Comparison of ENCODE assay signal across 16 cellular contexts in the genomic region with DNA sequence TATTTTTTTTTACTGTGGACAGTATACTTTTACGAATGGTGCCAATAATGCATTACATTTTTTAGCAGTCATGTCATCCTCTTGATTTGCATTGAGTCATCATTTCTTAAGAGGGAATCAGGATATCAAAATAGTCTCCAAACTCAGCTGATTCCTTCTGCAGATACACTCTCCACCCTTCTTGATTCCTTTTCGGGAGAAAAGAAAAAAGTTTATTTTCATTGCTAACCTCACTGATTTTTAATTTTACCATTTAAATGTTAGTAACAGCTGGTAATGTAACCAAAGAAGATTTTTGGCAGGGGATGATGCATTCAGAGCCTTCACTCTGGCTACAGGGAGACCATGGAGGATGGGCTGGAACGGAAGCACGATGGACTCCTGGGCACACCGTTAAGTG. TPM values are rescaled to one million over a fixed set of nuclear protein-coding genes. Genes with fewer than 3 reads are reported as not detected.
DNase-seq lines count a peak whose midpoint lies in the region; ATAC-seq, FAIRE-seq and TF ChIP-seq lines count a peak whose summit lies in the region.
"Had no signal": no experiment of that assay in that cellular context is flagged by ENCODE, and none has a peak within 500 bp of the region (broad histone marks: within the 10 kb centered on the region; RNA-seq: fewer than 3 reads in every experiment).

No MANE protein-coding gene starts in this region.

- no peaks in the 10 kb centered on the region for H3K36me3 ChIP-seq in astrocyte (ENCODE audit: insufficient read depth, low read length)
- H3K36me3 ChIP-seq: cardiac muscle cell had no signal

- peak overlapping the region; percentile 48 for H3K27ac ChIP-seq in astrocyte (ENCODE audit: low read depth, low read length)
- no peak overlapping the region for H3K27ac ChIP-seq in foreskin keratinocyte
- H3K27ac ChIP-seq: BLaER1 treated with 17β-estradiol and CSF1 and Interleukin-3, amounts not matched to agents 10 nM and 100 nM; cardiac muscle cell had no signal

- no peaks in the 10 kb centered on the region for H3K36me3 Mint-ChIP-seq in astrocyte (ENCODE audit: low read depth, unreplicated experiment)
- H3K36me3 Mint-ChIP-seq in T-helper 2 cell treated with Interferon-gamma antibody and Interleukin-4, amounts not matched to agents 5 μg/mL and 100 μg/mL, for 36 hours (ENCODE audit: low read depth): peaks cover 3% of the 10 kb centered on the region

- no peak overlapping the region for H3K27ac Mint-ChIP-seq in astrocyte (ENCODE audit: unreplicated experiment)
- no peak overlapping the region for H3K27ac Mint-ChIP-seq in T-helper 2 cell treated with Interferon-gamma antibody and Interleukin-4, amounts not matched to agents 5 μg/mL and 100 μg/mL, for 36 hours
- H3K27ac Mint-ChIP-seq: activated T-helper 1 cell treated with anti-CD3 and anti-CD28 coated beads, Interleukin-12 subunit alpha, Interleukin-12 subunit beta, Interleukin-2, Interleukin-4 antibody, amounts not matched to agents 30 ng/mL and 10 ng/mL and 1 ng/mL, durations not matched to agents 14 hours and 24 hours and 36 hours had no signal

- H3K4me1 Mint-ChIP-seq in astrocyte (ENCODE audit: low read depth, unreplicated experiment): peaks cover 5% of the 10 kb centered on the region
- no peaks in the 10 kb centered on the region for H3K4me1 Mint-ChIP-seq in T-helper 2 cell treated with Interferon-gamma antibody and Interleukin-4, amounts not matched to agents 5 μg/mL and 100 μg/mL, for 36 hours (ENCODE audit: low read depth)

- in situ Hi-C loops in ACHN (cut with HindIII; ENCODE audit: low pct_ligation_motif_present, low pct_unique_long_range_greater_than_20kb, low sequenced_read_pairs): no loop called here

- H3K4me3 Mint-ChIP-seq in astrocyte (ENCODE audit: unreplicated experiment): no peak overlapping the region
- H3K4me3 Mint-ChIP-seq in T-helper 2 cell treated with Interferon-gamma antibody and Interleukin-4, amounts not matched to agents 5 μg/mL and 100 μg/mL, for 36 hours: no peak overlapping the region
- H3K4me3 Mint-ChIP-seq: activated T-helper 1 cell treated with anti-CD3 and anti-CD28 coated beads, Interleukin-12 subunit alpha, Interleukin-12 subunit beta, Interleukin-2, Interleukin-4 antibody, amounts not matched to agents 30 ng/mL and 10 ng/mL and 1 ng/mL, durations not matched to agents 14 hours and 24 hours and 36 hours had no signal

- H3K4me1 ChIP-seq in astrocyte (ENCODE audit: insufficient read depth, low read length) (peaks cover 13% of the 10 kb centered on the region), foreskin keratinocyte (peaks cover 9% of the 10 kb centered on the region)
- H3K4me1 ChIP-seq: BLaER1 treated with 17β-estradiol and CSF1 and Interleukin-3, amounts not matched to agents 10 nM and 100 nM had no signal

- no peaks in the 10 kb centered on the region for H3K79me2 ChIP-seq in astrocyte (ENCODE audit: insufficient read depth, low read length)

- H3K27me3 Mint-ChIP-seq in astrocyte (ENCODE audit: low read depth, unreplicated experiment): no peaks in the 10 kb centered on the region
- no peaks in the 10 kb centered on the region for H3K27me3 Mint-ChIP-seq in T-helper 2 cell treated with Interferon-gamma antibody and Interleukin-4, amounts not matched to agents 5 μg/mL and 100 μg/mL, for 36 hours (ENCODE audit: low read depth)

- DNase-seq in ACHN (peak; percentile 44), HS-5 (ENCODE audit: low read depth) (peak; percentile 64), astrocyte (ENCODE audit: low read depth) (peak; percentile 77), foreskin keratinocyte (peak; percentile 32 to 70), hypothalamus (lab: John Stamatoyannopoulos, UW) (no peak)
- DNase-seq in T-helper 2 cell treated with Interferon-gamma antibody and Interleukin-4, amounts not matched to agents 5 μg/mL and 100 μg/mL, for 36 hours (ENCODE audit: low spot score): no peak
- DNase-seq in activated CD8-positive, alpha-beta memory T cell treated with anti-CD3 and anti-CD28 coated beads, Interleukin-2, amount 50 U/mL, for 48 hours: no peak
- DNase-seq in activated naive CD4-positive, alpha-beta T cell treated with anti-CD3 and anti-CD28 coated beads, Interleukin-2, amount 50 U/mL, for 16 hours: no peak
- DNase-seq: GDM1, GOT3, NCI-H1092 treated with DMSO at 0.1 percent for 48 hours, NCI-H345, OCI-M1 had no signal

- TF ChIP-seq CTCF in astrocyte (IDR thresholded peaks at IDR 0.05; ENCODE audit: insufficient read depth, low read depth, low read length) (no peak), foreskin keratinocyte (conservative IDR thresholded peaks at IDR 0.05) (no peak)

- H3K4me3 ChIP-seq in astrocyte (ENCODE audit: insufficient read depth, low read depth, low read length): no peak overlapping the region
- H3K4me3 ChIP-seq: BLaER1 treated with 17β-estradiol and CSF1 and Interleukin-3, amounts not matched to agents 10 nM and 100 nM; cardiac muscle cell had no signal

- H3K9ac ChIP-seq in astrocyte (ENCODE audit: low read length): peak overlapping the region; percentile 26
- H3K9ac ChIP-seq: BLaER1 treated with 17β-estradiol and CSF1 and Interleukin-3, amounts not matched to agents 10 nM and 100 nM had no signal

- peaks cover 2% of the 10 kb centered on the region for H3K9me3 Mint-ChIP-seq in astrocyte (ENCODE audit: unreplicated experiment)
- no peaks in the 10 kb centered on the region for H3K9me3 Mint-ChIP-seq in T-helper 2 cell treated with Interferon-gamma antibody and Interleukin-4, amounts not matched to agents 5 μg/mL and 100 μg/mL, for 36 hours
- H3K9me3 Mint-ChIP-seq: activated T-helper 1 cell treated with anti-CD3 and anti-CD28 coated beads, Interleukin-12 subunit alpha, Interleukin-12 subunit beta, Interleukin-2, Interleukin-4 antibody, amounts not matched to agents 30 ng/mL and 10 ng/mL and 1 ng/mL, durations not matched to agents 14 hours and 24 hours and 36 hours had no signal

- no peaks in the 10 kb centered on the region for H4K20me1 ChIP-seq in astrocyte (ENCODE audit: insufficient read depth, low read length)
- H4K20me1 ChIP-seq: BLaER1 treated with 17β-estradiol and CSF1 and Interleukin-3, amounts not matched to agents 10 nM and 100 nM had no signal

- FAIRE-seq in astrocyte (lab: Jason Lieb, UNC): peak; percentile 60

- H3K27me3 ChIP-seq in astrocyte (ENCODE audit: insufficient read depth, low read length): no peaks in the 10 kb centered on the region
- no peaks in the 10 kb centered on the region for H3K27me3 ChIP-seq in foreskin keratinocyte
- H3K27me3 ChIP-seq: BLaER1 treated with 17β-estradiol and CSF1 and Interleukin-3, amounts not matched to agents 10 nM and 100 nM; cardiac muscle cell had no signal

- no peak overlapping the region for H2AFZ ChIP-seq in astrocyte (ENCODE audit: low read depth, low read length)

- H3K9me3 ChIP-seq in astrocyte (ENCODE audit: insufficient read depth, low read depth, low read length): no peaks in the 10 kb centered on the region
- H3K9me3 ChIP-seq: BLaER1 treated with 17β-estradiol and CSF1 and Interleukin-3, amounts not matched to agents 10 nM and 100 nM had no signal

- H3K4me2 ChIP-seq in astrocyte (ENCODE audit: low read length): peak overlapping the region; percentile 72
- H3K4me2 ChIP-seq: BLaER1 treated with 17β-estradiol and CSF1 and Interleukin-3, amounts not matched to agents 10 nM and 100 nM had no signal

- ATAC-seq in foreskin keratinocyte: peak; percentile 62

RNA-seq across cellular contexts. Expression of gene MRPL42, which starts 47.5 kb away (rescaled TPM):
- 65.6 and 73.8 TPM in 2 replicates for total RNA-seq in astrocyte
- 75.4 and 85.8 TPM in 2 replicates for total RNA-seq in foreskin keratinocyte
- polyA plus RNA-seq in foreskin keratinocyte: 55.5 and 58.3 TPM in 2 replicates

RNA-seq across cellular contexts. Expression of gene SOCS2, which starts 57.6 kb away (rescaled TPM):
- total RNA-seq in astrocyte (2.6 and 6.4 TPM in 2 replicates), foreskin keratinocyte (18.1 and 24.8 TPM in 2 replicates)
- polyA plus RNA-seq in foreskin keratinocyte: 15.1 and 15.2 TPM in 2 replicates

Comparison
In these comparisons a context has a peak if more than half of its experiments do, and no peak if none do; other contexts are left out.
1. DNase-seq: peak in ACHN (single experiment), HS-5 (single experiment), astrocyte (single experiment) and foreskin keratinocyte (2 of 2); none in T-helper 2 cell treated with Interferon-gamma antibody and Interleukin-4, amounts not matched to agents 5 μg/mL and 100 μg/mL, for 36 hours (single experiment), hypothalamus (0 of 51), activated CD8-positive, alpha-beta memory T cell treated with anti-CD3 and anti-CD28 coated beads, Interleukin-2, amount 50 U/mL, for 48 hours (single experiment) and activated naive CD4-positive, alpha-beta T cell treated with anti-CD3 and anti-CD28 coated beads, Interleukin-2, amount 50 U/mL, for 16 hours (single experiment).